Comparison of ENCODE assay signal across 28 cellular contexts in the genomic region with DNA sequence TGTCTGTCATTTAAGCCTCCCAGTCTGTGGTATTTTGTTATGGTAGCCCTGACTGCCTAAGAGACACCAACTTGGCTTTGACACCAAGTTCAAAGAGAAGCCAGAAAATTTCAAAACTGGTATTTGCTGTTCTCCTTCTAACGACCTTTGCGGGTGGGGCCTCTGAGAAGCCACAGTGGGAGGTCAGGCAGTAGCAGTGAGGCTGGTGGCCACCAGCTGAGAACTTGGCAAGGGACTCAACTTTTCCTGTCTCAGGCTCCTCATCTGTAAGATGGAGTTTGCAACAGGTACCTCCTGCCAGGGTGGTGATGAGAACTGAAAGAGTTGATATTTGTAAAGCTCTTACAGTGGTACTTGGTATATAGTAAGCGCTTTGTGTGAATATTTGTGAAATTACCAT.
"Had no signal": no experiment of that assay in that cellular context is flagged by ENCODE, and none has a peak within 500 bp of the region (broad histone marks: within the 10 kb centered on the region; RNA-seq: fewer than 3 reads in every experiment).

No MANE protein-coding gene starts in this region.

- FAIRE-seq: keratinocyte, pancreas, small intestine had no signal

- H3K27ac Mint-ChIP-seq: naive thymus-derived CD8-positive, alpha-beta T cell; nephron; stimulated activated memory B cell treated with anti-CD40 and anti-IgM and Interleukin-4, amounts not matched to agents 10 μg/mL and 1 μg/mL and 100 μg/mL, for 72 hours had no signal

- H3K36me3 Mint-ChIP-seq: naive thymus-derived CD8-positive, alpha-beta T cell; stimulated activated memory B cell treated with anti-CD40 and anti-IgM and Interleukin-4, amounts not matched to agents 10 μg/mL and 1 μg/mL and 100 μg/mL, for 72 hours had no signal

- H3K27ac ChIP-seq: left lung, lower lobe of right lung, pancreas, prostate gland, tibial nerve, upper lobe of left lung, vagina had no signal

- H3K4me3 ChIP-seq: left lung, lower lobe of right lung, pancreas, prostate gland, sigmoid colon, tibial nerve, upper lobe of left lung, vagina had no signal

- ATAC-seq: left cardiac atrium; left lung; lower lobe of right lung; naive thymus-derived CD8-positive, alpha-beta T cell; pancreas; right cardiac atrium; stimulated activated memory B cell treated with anti-CD40 and anti-IgM and Interleukin-4, amounts not matched to agents 10 μg/mL and 1 μg/mL and 100 μg/mL, for 72 hours; stimulated activated naive CD8-positive, alpha-beta T cell treated with anti-CD3 and anti-CD28 coated beads, Interleukin-15, amount 100 ng/mL, for 72 hours had no signal

- H3K36me3 ChIP-seq: left lung, lower lobe of right lung, pancreas, prostate gland, sigmoid colon, tibial nerve, upper lobe of left lung, vagina had no signal

- DNase-seq: kidney glomerular epithelial cell; left cardiac atrium; left lung; lower lobe of right lung; mammary epithelial cell; mesenchymal stem cell; naive thymus-derived CD8-positive, alpha-beta T cell; nucleus accumbens; pancreas; retina; right cardiac atrium; sigmoid colon; small intestine; stimulated activated CD4-positive, alpha-beta T cell treated with anti-CD3 and anti-CD28 coated beads, Interleukin-1b, Interleukin-23, amount 100 ng/mL, for 48 hours; stimulated activated CD4-positive, alpha-beta T cell treated with anti-CD3 and anti-CD28 coated beads, Interleukin-2, amount 100 ng/mL, for 48 hours; stimulated activated CD4-positive, alpha-beta T cell treated with anti-CD3 and anti-CD28 coated beads, Interleukin-4, amount 100 ng/mL, for 4 hours; stimulated activated CD8-positive, alpha-beta memory T cell treated with anti-CD3 and anti-CD28 coated beads, Interleukin-4, amount 100 ng/mL, for 48 hours; stimulated activated naive CD4-positive, alpha-beta T cell treated with Interleukin-2 at 50 U/mL for 16 hours; stimulated activated naive CD8-positive, alpha-beta T cell treated with anti-CD3 and anti-CD28 coated beads, Interleukin-15, amount 100 ng/mL, for 72 hours; substantia nigra; upper lobe of left lung had no signal

- H3K9me3 Mint-ChIP-seq: naive thymus-derived CD8-positive, alpha-beta T cell; nephron; neural crest cell; stimulated activated memory B cell treated with anti-CD40 and anti-IgM and Interleukin-4, amounts not matched to agents 10 μg/mL and 1 μg/mL and 100 μg/mL, for 72 hours had no signal

- H3K9me3 ChIP-seq: left lung, lower lobe of right lung, pancreas, prostate gland, sigmoid colon, tibial nerve, upper lobe of left lung, vagina had no signal

- H3K4me1 ChIP-seq: left lung, lower lobe of right lung, pancreas, prostate gland, tibial nerve, upper lobe of left lung, vagina had no signal

- H3K4me1 Mint-ChIP-seq: naive thymus-derived CD8-positive, alpha-beta T cell; nephron; neural crest cell; stimulated activated memory B cell treated with anti-CD40 and anti-IgM and Interleukin-4, amounts not matched to agents 10 μg/mL and 1 μg/mL and 100 μg/mL, for 72 hours; stimulated activated naive CD8-positive, alpha-beta T cell treated with anti-CD3 and anti-CD28 coated beads, Interleukin-15, amount 100 ng/mL, for 72 hours had no signal

- H3K27me3 ChIP-seq: pancreas, tibial nerve, upper lobe of left lung, vagina had no signal

- H3K4me3 Mint-ChIP-seq: naive thymus-derived CD8-positive, alpha-beta T cell; nephron; neural crest cell; stimulated activated memory B cell treated with anti-CD40 and anti-IgM and Interleukin-4, amounts not matched to agents 10 μg/mL and 1 μg/mL and 100 μg/mL, for 72 hours; stimulated activated naive CD8-positive, alpha-beta T cell treated with anti-CD3 and anti-CD28 coated beads, Interleukin-15, amount 100 ng/mL, for 72 hours had no signal
